In genomic region chr19:34731964-34732363, GRCh38 we compare ENCODE assay signal across 14 cellular contexts.
"Had no signal": no experiment of that assay in that cellular context is flagged by ENCODE, and none has a peak within 500 bp of the region (broad histone marks: within the 10 kb centered on the region; RNA-seq: fewer than 3 reads in every experiment).

No MANE protein-coding gene starts in this region.

- DNase-seq: activated B cell treated with CpG ODN at 0.5 μM for 24 hours; activated CD4-positive, alpha-beta T cell treated with anti-CD3 and anti-CD28 coated beads for 48 hours; activated effector memory CD4-positive, alpha-beta T cell treated with anti-CD3 and anti-CD28 coated beads, Interleukin-2, amount 50 U/mL, for 16 hours; amniotic stem cell; central memory CD4-positive, alpha-beta T cell; stimulated activated CD4-positive, alpha-beta T cell treated with anti-CD3 and anti-CD28 coated beads, Interleukin-15, amount 100 ng/mL, for 24 hours; stimulated activated CD4-positive, alpha-beta T cell treated with anti-CD3 and anti-CD28 coated beads, Interleukin-4, amount 100 ng/mL, for 1 hour; T-helper 2 cell; tibial artery had no signal

- FAIRE-seq: TTC549 had no signal

- H3K27ac Mint-ChIP-seq: activated B cell treated with CpG ODN at 0.5 μM for 24 hours had no signal

- H3K27ac ChIP-seq: coronary artery, tibial artery had no signal

- H3K27me3 ChIP-seq: body of pancreas, tibial artery, uterus had no signal

- H3K9me3 ChIP-seq: body of pancreas, uterus had no signal

- H3K4me3 ChIP-seq: body of pancreas, uterus had no signal

- H3K36me3 ChIP-seq: uterus had no signal

- ATAC-seq: body of pancreas, esophagus mucosa had no signal
